ENCODE assay signal across 8 cellular contexts in genomic region chr18:55234366-55235093, GRCh38.
A peak's percentile ranks its signal among the peaks of the same experiment; 100 is the strongest.
DNase-seq lines count a peak whose midpoint lies in the region; ATAC-seq and TF ChIP-seq lines count a peak whose summit lies in the region.

No MANE protein-coding gene starts in this region.

- H3K27ac ChIP-seq in testis: no peak overlapping the region

- H3K9me3 ChIP-seq in testis: no peaks in the 10 kb centered on the region

- H3K4me3 ChIP-seq in fibroblast of villous mesenchyme (ENCODE audit: low read depth, low read length): no peak overlapping the region
- H3K4me3 ChIP-seq in testis: no peak overlapping the region

- DNase-seq in DMS53 treated with DMSO at 0.1 percent for 48 hours (lab: John Stamatoyannopoulos, UW; ENCODE audit: unreplicated experiment) (peak; percentile 88), NOMO-1 (lab: John Stamatoyannopoulos, UW; ENCODE audit: unreplicated experiment in 2 of 2) (peak; percentile 60 to 75), fibroblast of villous mesenchyme (ENCODE audit: low read depth) (peak; percentile 85), non-pigmented ciliary epithelial cell (ENCODE audit: low read depth) (peak; percentile 57), testis (peak; percentile 92)
- DNase-seq in activated T-cell treated with anti-CD3 and anti-CD28 coated beads, Interleukin-2, amount 50 U/mL, for 24 hours: peak; percentile 49

- no peaks in the 10 kb centered on the region for H3K9me3 Mint-ChIP-seq in IgD-negative memory B cell
- no peaks in the 10 kb centered on the region for H3K9me3 Mint-ChIP-seq in activated T-cell treated with anti-CD3 and anti-CD28 coated beads, Interleukin-2, amount 50 U/mL, for 24 hours

- peak; percentile 85 for TF ChIP-seq CTCF in fibroblast of villous mesenchyme (IDR thresholded peaks at IDR 0.05; ENCODE audit: insufficient read depth, low read depth, low read length)
- peak; percentile 68 to 82 (median 68) for TF ChIP-seq CTCF in testis (IDR thresholded peaks at IDR 0.05)

- no peaks in the 10 kb centered on the region for H3K27me3 ChIP-seq in testis

- H3K27me3 Mint-ChIP-seq in IgD-negative memory B cell: no peaks in the 10 kb centered on the region
- H3K27me3 Mint-ChIP-seq in activated T-cell treated with anti-CD3 and anti-CD28 coated beads, Interleukin-2, amount 50 U/mL, for 24 hours: no peaks in the 10 kb centered on the region

- peaks cover 1% of the 10 kb centered on the region for H3K36me3 Mint-ChIP-seq in IgD-negative memory B cell
- no peaks in the 10 kb centered on the region for H3K36me3 Mint-ChIP-seq in activated T-cell treated with anti-CD3 and anti-CD28 coated beads, Interleukin-2, amount 50 U/mL, for 24 hours (ENCODE audit: low read depth)

- no peak overlapping the region for H3K4me3 Mint-ChIP-seq in IgD-negative memory B cell
- no peak overlapping the region for H3K4me3 Mint-ChIP-seq in activated T-cell treated with anti-CD3 and anti-CD28 coated beads, Interleukin-2, amount 50 U/mL, for 24 hours

- H3K4me1 Mint-ChIP-seq in IgD-negative memory B cell: peaks cover 18 to 31% (median 29%) of the 10 kb centered on the region in 3 donors
- no peaks in the 10 kb centered on the region for H3K4me1 Mint-ChIP-seq in activated T-cell treated with anti-CD3 and anti-CD28 coated beads, Interleukin-2, amount 50 U/mL, for 24 hours (ENCODE audit: low read depth)

- 34 to 36% methylated on average over 21 of the region's 21 CpGs for WGBS in testis, 2 donors

- ATAC-seq in GM21717 (IDR thresholded peaks at IDR 0.05; ENCODE audit: unreplicated experiment): peak; percentile 71

- H3K36me3 ChIP-seq in testis (ENCODE audit: low read depth, missing control alignments): no peaks in the 10 kb centered on the region

- peaks cover 4% of the 10 kb centered on the region for H3K4me1 ChIP-seq in testis

- intact Hi-C loops in testis (cut with DNase I; ENCODE audit: low total_unique reads): no loop called here

- peak overlapping the region; percentile 2 to 85 (median 57) for H3K27ac Mint-ChIP-seq in IgD-negative memory B cell
- no peak overlapping the region for H3K27ac Mint-ChIP-seq in activated T-cell treated with anti-CD3 and anti-CD28 coated beads, Interleukin-2, amount 50 U/mL, for 24 hours

- TF ChIP-seq POLR2A in testis (IDR thresholded peaks at IDR 0.05): no peak
